In the genomic region with DNA sequence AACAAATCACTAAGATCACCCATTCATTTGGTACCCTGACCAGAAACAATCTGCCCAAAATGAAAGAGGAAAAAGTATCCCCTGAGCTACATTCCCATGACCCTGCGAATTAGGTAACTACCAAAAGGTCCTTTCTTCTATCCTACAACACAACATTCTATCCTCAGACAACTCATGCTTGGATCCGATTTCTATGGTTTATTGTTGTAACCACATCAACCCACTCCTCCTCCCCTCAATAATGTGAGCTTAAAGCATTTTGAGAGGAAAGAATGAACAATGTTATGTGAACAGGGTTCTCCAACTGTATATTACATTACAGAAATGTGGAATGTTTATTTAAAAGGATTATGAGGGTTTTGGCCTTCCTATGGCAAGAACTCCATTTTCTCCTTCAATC, we compare ENCODE assay signal across 18 cellular contexts.
"Had no signal": no experiment of that assay in that cellular context is flagged by ENCODE, and none has a peak within 500 bp of the region (broad histone marks: within the 10 kb centered on the region; RNA-seq: fewer than 3 reads in every experiment).

No MANE protein-coding gene starts in this region.

- H3K9me3 Mint-ChIP-seq: activated naive CD8-positive, alpha-beta T cell treated with anti-CD3 and anti-CD28 coated beads, Interleukin-2, amount 50 U/mL, for 24 hours; brain; stimulated activated naive CD8-positive, alpha-beta T cell treated with anti-CD3 and anti-CD28 coated beads, Interleukin-15, amount 100 ng/mL, for 72 hours; T-helper 1 cell treated with Interleukin-12 subunit alpha and Interleukin-12 subunit beta and Interleukin-4 antibody, amounts not matched to agents 30 μg/mL and 1 μg/mL, for 36 hours had no signal

- H3K36me3 Mint-ChIP-seq: brain had no signal

- ATAC-seq: activated CD8-positive, alpha-beta T cell treated with anti-CD3 and anti-CD28 coated beads, Interleukin-2, amount 10 ng/mL, durations not matched to agents 7 days and 5 days; activated naive CD8-positive, alpha-beta T cell treated with anti-CD3 and anti-CD28 coated beads, Interleukin-2, amount 50 U/mL, for 24 hours; foreskin keratinocyte; heart right ventricle; left ventricle myocardium superior; pancreas; stimulated activated naive CD8-positive, alpha-beta T cell treated with anti-CD3 and anti-CD28 coated beads, Interleukin-15, amount 100 ng/mL, for 72 hours had no signal

- H3K27ac ChIP-seq: esophagus muscularis mucosa, foreskin keratinocyte, heart right ventricle, pancreas, skin epidermis, tibial artery had no signal

- H3K4me3 Mint-ChIP-seq: activated CD8-positive, alpha-beta T cell treated with anti-CD3 and anti-CD28 coated beads, Interleukin-2, amount 10 ng/mL, durations not matched to agents 7 days and 5 days; activated naive CD8-positive, alpha-beta T cell treated with anti-CD3 and anti-CD28 coated beads, Interleukin-2, amount 50 U/mL, for 24 hours; stimulated activated naive CD8-positive, alpha-beta T cell treated with anti-CD3 and anti-CD28 coated beads, Interleukin-15, amount 100 ng/mL, for 72 hours; T-helper 1 cell treated with Interleukin-12 subunit alpha and Interleukin-12 subunit beta and Interleukin-4 antibody, amounts not matched to agents 30 μg/mL and 1 μg/mL, for 36 hours had no signal

- H3K27me3 ChIP-seq: esophagus muscularis mucosa, foreskin keratinocyte, heart right ventricle, pancreas, tibial artery had no signal

- H3K9me3 ChIP-seq: esophagus muscularis mucosa, heart right ventricle, pancreas, tibial artery had no signal

- H3K27me3 Mint-ChIP-seq: activated naive CD8-positive, alpha-beta T cell treated with anti-CD3 and anti-CD28 coated beads, Interleukin-2, amount 50 U/mL, for 24 hours; stimulated activated naive CD8-positive, alpha-beta T cell treated with anti-CD3 and anti-CD28 coated beads, Interleukin-15, amount 100 ng/mL, for 72 hours had no signal

- H3K36me3 ChIP-seq: pancreas had no signal

- H3K4me3 ChIP-seq: esophagus muscularis mucosa, heart right ventricle, pancreas, skin epidermis, tibial artery had no signal

- DNase-seq: activated CD4-positive, alpha-beta T cell treated with anti-CD3 and anti-CD28 coated beads for 48 hours; activated CD8-positive, alpha-beta memory T cell treated with anti-CD3 and anti-CD28 coated beads, Interleukin-2, amount 50 U/mL, for 48 hours; activated CD8-positive, alpha-beta T cell treated with anti-CD3 and anti-CD28 coated beads, Interleukin-2, amount 10 ng/mL, durations not matched to agents 7 days and 5 days; activated naive CD8-positive, alpha-beta T cell treated with anti-CD3 and anti-CD28 coated beads, Interleukin-2, amount 50 U/mL, for 24 hours; cerebellar nuclear complex; foreskin keratinocyte; heart right ventricle; left ventricle myocardium superior; mesendoderm; pancreas; retina; stimulated activated CD4-positive, alpha-beta T cell treated with anti-CD3 and anti-CD28 coated beads, Interleukin-4, amount 100 ng/mL, for 4 hours; stimulated activated naive CD8-positive, alpha-beta T cell treated with anti-CD3 and anti-CD28 coated beads, Interleukin-15, amount 100 ng/mL, for 72 hours; tibial artery had no signal

- H3K27ac Mint-ChIP-seq: activated CD8-positive, alpha-beta T cell treated with anti-CD3 and anti-CD28 coated beads, Interleukin-2, amount 10 ng/mL, durations not matched to agents 7 days and 5 days; activated naive CD8-positive, alpha-beta T cell treated with anti-CD3 and anti-CD28 coated beads, Interleukin-2, amount 50 U/mL, for 24 hours; T-helper 1 cell treated with Interleukin-12 subunit alpha and Interleukin-12 subunit beta and Interleukin-4 antibody, amounts not matched to agents 30 μg/mL and 1 μg/mL, for 36 hours had no signal
